ENCODE assay signal across 16 cellular contexts in the genomic region with DNA sequence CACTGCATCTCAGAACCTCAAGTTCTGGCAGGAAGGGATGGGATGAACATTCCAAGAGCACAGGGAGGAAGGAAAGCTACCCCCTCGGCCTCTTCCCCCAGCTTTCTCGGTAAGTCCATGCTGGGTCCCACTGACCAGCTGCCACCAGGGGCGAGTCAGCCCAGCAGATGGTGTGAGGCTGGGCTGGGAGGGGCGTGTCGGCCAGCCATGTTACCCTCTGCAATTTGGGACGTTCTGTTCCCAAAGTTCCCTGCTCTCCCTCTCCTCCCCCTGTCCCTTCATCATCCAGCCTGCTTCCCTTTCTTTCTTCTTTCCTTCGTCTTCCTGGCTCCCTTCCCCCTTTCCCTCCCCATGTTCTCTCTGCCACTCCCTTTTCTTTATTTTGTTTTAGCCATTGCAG.
DNase-seq lines count a peak whose midpoint lies in the region; ATAC-seq and TF ChIP-seq lines count a peak whose summit lies in the region.
"Had no signal": no experiment of that assay in that cellular context is flagged by ENCODE, and none has a peak within 500 bp of the region (broad histone marks: within the 10 kb centered on the region; RNA-seq: fewer than 3 reads in every experiment).

No MANE protein-coding gene starts in this region.

- no peak for TF ChIP-seq EP300 in suprapubic skin (IDR thresholded peaks at IDR 0.05)

- no peaks in the 10 kb centered on the region for H3K27me3 ChIP-seq in suprapubic skin
- H3K27me3 ChIP-seq: BLaER1 treated with 17β-estradiol and CSF1 and Interleukin-3, amounts not matched to agents 10 nM and 100 nM had no signal

- peaks cover 27% of the 10 kb centered on the region for H3K4me1 ChIP-seq in suprapubic skin

- no peaks in the 10 kb centered on the region for H3K9me3 ChIP-seq in suprapubic skin
- H3K9me3 ChIP-seq: BLaER1 treated with 17β-estradiol and CSF1 and Interleukin-3, amounts not matched to agents 10 nM and 100 nM had no signal

- TF ChIP-seq POLR2A in suprapubic skin (IDR thresholded peaks at IDR 0.05): no peak

- H3K36me3 ChIP-seq in suprapubic skin: no peaks in the 10 kb centered on the region
- H3K36me3 ChIP-seq: BLaER1 treated with 17β-estradiol and CSF1 and Interleukin-3, amounts not matched to agents 10 nM and 100 nM had no signal

- DNase-seq in NCI-H82 (lab: John Stamatoyannopoulos, UW) (peak; percentile 20), NCI-H82 treated with DMSO at 0.1 percent for 48 hours (lab: John Stamatoyannopoulos, UW; ENCODE audit: unreplicated experiment) (no peak), myocyte (ENCODE audit: low read depth) (peak; percentile 57), suprapubic skin (ENCODE audit: low spot score in 2 of 2) (no peak), EL (no peak)
- DNase-seq: DMS153, KG1, NCI-H1092, NCI-H345, NCI-H526 treated with DMSO at 0.1 percent for 48 hours, SIG-M5 had no signal

- no peak overlapping the region for H3K4me3 ChIP-seq in suprapubic skin
- H3K4me3 ChIP-seq: BLaER1 treated with 17β-estradiol and CSF1 and Interleukin-3, amounts not matched to agents 10 nM and 100 nM had no signal

- H3K27ac ChIP-seq in suprapubic skin: peak overlapping the region; percentile 63
- H3K27ac ChIP-seq: 22Rv1; BLaER1 treated with 17β-estradiol and CSF1 and Interleukin-3, amounts not matched to agents 10 nM and 100 nM had no signal

- TF ChIP-seq CTCF in brain (conservative IDR thresholded peaks at IDR 0.05): no peak
- no peak for TF ChIP-seq CTCF in suprapubic skin (IDR thresholded peaks at IDR 0.05)

- no peak overlapping the region for H3K4me3 Mint-ChIP-seq in brain

- peak overlapping the region in 3 of 5 experiments; percentile 16 to 73 (median 62) for H3K27ac Mint-ChIP-seq in brain

- H3K27me3 Mint-ChIP-seq in brain: peaks cover 2% of the 10 kb centered on the region

- ATAC-seq in GM21786 (IDR thresholded peaks at IDR 0.05; ENCODE audit: unreplicated experiment) (no peak), GM19035 (IDR thresholded peaks at IDR 0.05; ENCODE audit: unreplicated experiment) (no peak)

- H3K36me3 Mint-ChIP-seq in brain: no peaks in the 10 kb centered on the region

- H3K9me3 Mint-ChIP-seq in brain: peaks cover 0 to 9% (median 4%) of the 10 kb centered on the region in 5 experiments

- H3K4me1 Mint-ChIP-seq in brain: peaks cover 28% of the 10 kb centered on the region

- WGBS in suprapubic skin: 78% methylated on average over 7 of the region's 7 CpGs

Comparison
In these comparisons a context has a peak if more than half of its experiments do, and no peak if none do; other contexts are left out.
1. DNase-seq: peak in NCI-H82 (single experiment) and myocyte (single experiment); none in NCI-H82 treated with DMSO at 0.1 percent for 48 hours (single experiment), suprapubic skin (0 of 2) and EL (single experiment).